In genomic region chrX:22952011-22952410, GRCh38 we compare ENCODE assay signal across 14 cellular contexts. TPM values are rescaled to one million over a fixed set of nuclear protein-coding genes. Genes with fewer than 3 reads are reported as not detected.
DNase-seq lines count a peak whose midpoint lies in the region; ATAC-seq, FAIRE-seq and TF ChIP-seq lines count a peak whose summit lies in the region.
"Had no signal": no experiment of that assay in that cellular context is flagged by ENCODE, and none has a peak within 500 bp of the region (broad histone marks: within the 10 kb centered on the region; RNA-seq: fewer than 3 reads in every experiment).

No MANE protein-coding gene starts in this region.

- CTCF ChIA-PET in T-cell (lab: Charles Lee): interaction anchor here in 1 of 2 donors (0.7 to 0.8 kb wide), 2 partner anchors 480 to 936 kb away, joined by 4 to 7 read pairs; no protein-coding TSS in a partner anchor

- ATAC-seq in T-cell (replicated peaks in 1 of 4): no peak
- no peak for ATAC-seq in GM18505 (IDR thresholded peaks at IDR 0.05; ENCODE audit: unreplicated experiment)
- ATAC-seq: Right ventricle myocardium inferior had no signal

- no peak for FAIRE-seq in frontal cortex (lab: Jason Lieb, UNC)

- no peak overlapping the region for H3K27ac Mint-ChIP-seq in T-cell

- no peaks in the 10 kb centered on the region for H3K36me3 Mint-ChIP-seq in T-cell
- H3K36me3 Mint-ChIP-seq: naive B cell had no signal

- H3K4me3 ChIP-seq in skeletal muscle cell (ENCODE audit: low read depth, low read length): no peak overlapping the region

- H3K4me1 Mint-ChIP-seq in T-cell: no peaks in the 10 kb centered on the region
- H3K4me1 Mint-ChIP-seq: activated CD4-positive, alpha-beta T cell treated with anti-CD3 and anti-CD28 coated beads, Interleukin-2, amount 10 ng/mL, durations not matched to agents 7 days and 5 days had no signal

- no peak overlapping the region for H3K4me3 Mint-ChIP-seq in T-cell
- H3K4me3 Mint-ChIP-seq: activated CD4-positive, alpha-beta T cell treated with anti-CD3 and anti-CD28 coated beads, Interleukin-2, amount 10 ng/mL, durations not matched to agents 7 days and 5 days had no signal

- peaks cover 0 to 14% of the 10 kb centered on the region in 2 donors for H3K27me3 Mint-ChIP-seq in T-cell
- H3K27me3 Mint-ChIP-seq: activated CD4-positive, alpha-beta T cell treated with anti-CD3 and anti-CD28 coated beads, Interleukin-2, amount 10 ng/mL, durations not matched to agents 7 days and 5 days; naive B cell had no signal

- peaks cover 0 to 4% (median 0%) of the 10 kb centered on the region in 3 donors for H3K9me3 Mint-ChIP-seq in T-cell
- H3K9me3 Mint-ChIP-seq: activated CD4-positive, alpha-beta T cell treated with anti-CD3 and anti-CD28 coated beads, Interleukin-2, amount 10 ng/mL, durations not matched to agents 7 days and 5 days had no signal

- POLR2A ChIA-PET in T-cell (lab: Charles Lee): no interaction called here

- DNase-seq in HT1080 (ENCODE audit: low read depth) (peak; percentile 18), SHP77 treated with DMSO at 0.1 percent for 48 hours (lab: John Stamatoyannopoulos, UW) (peak; percentile 0), fibroblast of peridontal ligament (ENCODE audit: extremely low read depth) (peak; percentile 43), skeletal muscle cell (ENCODE audit: low read depth) (peak; percentile 25), frontal cortex (ENCODE audit: low spot score in 2 of 2) (no peak), T-cell (no peak)
- DNase-seq: activated CD4-positive, alpha-beta T cell treated with anti-CD3 and anti-CD28 coated beads, Interleukin-2, amount 10 ng/mL, durations not matched to agents 7 days and 5 days; activated gamma-delta T cell treated with Interleukin-2 at 50 U/mL for 16 hours; DMS 273 treated with DMSO at 0.1 percent for 48 hours; naive B cell; NCI-H2107 had no signal

- no peak for TF ChIP-seq POLR2A in GM18505 (IDR thresholded peaks at IDR 0.05; ENCODE audit: borderline replicate concordance, extremely low read depth, insufficient read depth, insufficient read length)

RNA-seq across cellular contexts. Expression of gene DDX53, which starts 47.7 kb away (rescaled TPM):
- 0.02 TPM in 1 of 2 replicates, not detected in the other for total RNA-seq in HT1080 (2014; rRNA removed; shearing (Covaris generic))
- polyA plus RNA-seq in HT1080 (2015; cell fraction: cytosol; rRNA removed): not detected in 2 replicates
- not detected in 2 replicates for polyA plus RNA-seq in HT1080 (2015; cell fraction: nucleus; rRNA removed)
- total RNA-seq in frontal cortex: not detected
- total RNA-seq in T-cell: not detected
- total RNA-seq: activated CD4-positive, alpha-beta T cell treated with anti-CD3 and anti-CD28 coated beads, Interleukin-2, amount 10 ng/mL, durations not matched to agents 7 days and 5 days; dermis microvascular lymphatic vessel endothelial cell; Right ventricle myocardium inferior had no signal

Comparison
In these comparisons a context has a peak if more than half of its experiments do, and no peak if none do; other contexts are left out.
1. DNase-seq: peak in HT1080 (single experiment), SHP77 treated with DMSO at 0.1 percent for 48 hours (single experiment), fibroblast of peridontal ligament (single experiment) and skeletal muscle cell (single experiment); none in frontal cortex (0 of 2) and T-cell (0 of 34).